1 cellular context compared by ENCODE assay signal in the genomic region with DNA sequence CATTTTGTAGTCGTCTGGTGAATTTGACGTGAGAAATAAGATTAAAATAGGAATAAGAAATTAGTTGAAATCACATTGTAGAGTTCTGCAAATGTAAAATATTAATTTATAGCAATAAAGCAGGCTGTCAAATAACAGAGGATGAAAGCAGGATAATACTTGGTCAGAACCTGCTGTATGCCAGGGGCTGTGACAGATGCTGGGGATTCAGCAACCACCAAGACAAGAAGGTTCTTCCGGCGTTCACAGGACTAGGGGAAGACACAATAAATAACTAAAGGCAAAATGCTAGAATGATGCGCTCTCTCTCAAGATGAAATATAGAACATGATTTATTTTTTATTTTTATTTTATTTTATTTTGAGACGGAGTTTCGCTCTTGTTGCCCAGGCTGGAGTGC.
TF ChIP-seq lines count a peak whose summit lies in the region.

No MANE protein-coding gene starts in this region.

TF ChIP-seq in K562, 482 proteins besides CTCF, POLR2A, EP300 and RAD21 (continued from another document):
- TF ChIP-seq, protein P1, sequence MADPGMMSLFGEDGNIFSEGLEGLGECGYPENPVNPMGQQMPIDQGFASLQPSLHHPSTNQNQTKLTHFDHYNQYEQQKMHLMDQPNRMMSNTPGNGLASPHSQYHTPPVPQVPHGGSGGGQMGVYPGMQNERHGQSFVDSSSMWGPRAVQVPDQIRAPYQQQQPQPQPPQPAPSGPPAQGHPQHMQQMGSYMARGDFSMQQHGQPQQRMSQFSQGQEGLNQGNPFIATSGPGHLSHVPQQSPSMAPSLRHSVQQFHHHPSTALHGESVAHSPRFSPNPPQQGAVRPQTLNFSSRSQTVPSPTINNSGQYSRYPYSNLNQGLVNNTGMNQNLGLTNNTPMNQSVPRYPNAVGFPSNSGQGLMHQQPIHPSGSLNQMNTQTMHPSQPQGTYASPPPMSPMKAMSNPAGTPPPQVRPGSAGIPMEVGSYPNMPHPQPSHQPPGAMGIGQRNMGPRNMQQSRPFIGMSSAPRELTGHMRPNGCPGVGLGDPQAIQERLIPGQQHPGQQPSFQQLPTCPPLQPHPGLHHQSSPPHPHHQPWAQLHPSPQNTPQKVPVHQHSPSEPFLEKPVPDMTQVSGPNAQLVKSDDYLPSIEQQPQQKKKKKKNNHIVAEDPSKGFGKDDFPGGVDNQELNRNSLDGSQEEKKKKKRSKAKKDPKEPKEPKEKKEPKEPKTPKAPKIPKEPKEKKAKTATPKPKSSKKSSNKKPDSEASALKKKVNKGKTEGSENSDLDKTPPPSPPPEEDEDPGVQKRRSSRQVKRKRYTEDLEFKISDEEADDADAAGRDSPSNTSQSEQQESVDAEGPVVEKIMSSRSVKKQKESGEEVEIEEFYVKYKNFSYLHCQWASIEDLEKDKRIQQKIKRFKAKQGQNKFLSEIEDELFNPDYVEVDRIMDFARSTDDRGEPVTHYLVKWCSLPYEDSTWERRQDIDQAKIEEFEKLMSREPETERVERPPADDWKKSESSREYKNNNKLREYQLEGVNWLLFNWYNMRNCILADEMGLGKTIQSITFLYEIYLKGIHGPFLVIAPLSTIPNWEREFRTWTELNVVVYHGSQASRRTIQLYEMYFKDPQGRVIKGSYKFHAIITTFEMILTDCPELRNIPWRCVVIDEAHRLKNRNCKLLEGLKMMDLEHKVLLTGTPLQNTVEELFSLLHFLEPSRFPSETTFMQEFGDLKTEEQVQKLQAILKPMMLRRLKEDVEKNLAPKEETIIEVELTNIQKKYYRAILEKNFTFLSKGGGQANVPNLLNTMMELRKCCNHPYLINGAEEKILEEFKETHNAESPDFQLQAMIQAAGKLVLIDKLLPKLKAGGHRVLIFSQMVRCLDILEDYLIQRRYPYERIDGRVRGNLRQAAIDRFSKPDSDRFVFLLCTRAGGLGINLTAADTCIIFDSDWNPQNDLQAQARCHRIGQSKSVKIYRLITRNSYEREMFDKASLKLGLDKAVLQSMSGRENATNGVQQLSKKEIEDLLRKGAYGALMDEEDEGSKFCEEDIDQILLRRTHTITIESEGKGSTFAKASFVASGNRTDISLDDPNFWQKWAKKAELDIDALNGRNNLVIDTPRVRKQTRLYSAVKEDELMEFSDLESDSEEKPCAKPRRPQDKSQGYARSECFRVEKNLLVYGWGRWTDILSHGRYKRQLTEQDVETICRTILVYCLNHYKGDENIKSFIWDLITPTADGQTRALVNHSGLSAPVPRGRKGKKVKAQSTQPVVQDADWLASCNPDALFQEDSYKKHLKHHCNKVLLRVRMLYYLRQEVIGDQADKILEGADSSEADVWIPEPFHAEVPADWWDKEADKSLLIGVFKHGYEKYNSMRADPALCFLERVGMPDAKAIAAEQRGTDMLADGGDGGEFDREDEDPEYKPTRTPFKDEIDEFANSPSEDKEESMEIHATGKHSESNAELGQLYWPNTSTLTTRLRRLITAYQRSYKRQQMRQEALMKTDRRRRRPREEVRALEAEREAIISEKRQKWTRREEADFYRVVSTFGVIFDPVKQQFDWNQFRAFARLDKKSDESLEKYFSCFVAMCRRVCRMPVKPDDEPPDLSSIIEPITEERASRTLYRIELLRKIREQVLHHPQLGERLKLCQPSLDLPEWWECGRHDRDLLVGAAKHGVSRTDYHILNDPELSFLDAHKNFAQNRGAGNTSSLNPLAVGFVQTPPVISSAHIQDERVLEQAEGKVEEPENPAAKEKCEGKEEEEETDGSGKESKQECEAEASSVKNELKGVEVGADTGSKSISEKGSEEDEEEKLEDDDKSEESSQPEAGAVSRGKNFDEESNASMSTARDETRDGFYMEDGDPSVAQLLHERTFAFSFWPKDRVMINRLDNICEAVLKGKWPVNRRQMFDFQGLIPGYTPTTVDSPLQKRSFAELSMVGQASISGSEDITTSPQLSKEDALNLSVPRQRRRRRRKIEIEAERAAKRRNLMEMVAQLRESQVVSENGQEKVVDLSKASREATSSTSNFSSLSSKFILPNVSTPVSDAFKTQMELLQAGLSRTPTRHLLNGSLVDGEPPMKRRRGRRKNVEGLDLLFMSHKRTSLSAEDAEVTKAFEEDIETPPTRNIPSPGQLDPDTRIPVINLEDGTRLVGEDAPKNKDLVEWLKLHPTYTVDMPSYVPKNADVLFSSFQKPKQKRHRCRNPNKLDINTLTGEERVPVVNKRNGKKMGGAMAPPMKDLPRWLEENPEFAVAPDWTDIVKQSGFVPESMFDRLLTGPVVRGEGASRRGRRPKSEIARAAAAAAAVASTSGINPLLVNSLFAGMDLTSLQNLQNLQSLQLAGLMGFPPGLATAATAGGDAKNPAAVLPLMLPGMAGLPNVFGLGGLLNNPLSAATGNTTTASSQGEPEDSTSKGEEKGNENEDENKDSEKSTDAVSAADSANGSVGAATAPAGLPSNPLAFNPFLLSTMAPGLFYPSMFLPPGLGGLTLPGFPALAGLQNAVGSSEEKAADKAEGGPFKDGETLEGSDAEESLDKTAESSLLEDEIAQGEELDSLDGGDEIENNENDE (IDR thresholded peaks at IDR 0.05; ENCODE audit: low read depth, low read length), result no peak
- TF ChIP-seq, protein P2, sequence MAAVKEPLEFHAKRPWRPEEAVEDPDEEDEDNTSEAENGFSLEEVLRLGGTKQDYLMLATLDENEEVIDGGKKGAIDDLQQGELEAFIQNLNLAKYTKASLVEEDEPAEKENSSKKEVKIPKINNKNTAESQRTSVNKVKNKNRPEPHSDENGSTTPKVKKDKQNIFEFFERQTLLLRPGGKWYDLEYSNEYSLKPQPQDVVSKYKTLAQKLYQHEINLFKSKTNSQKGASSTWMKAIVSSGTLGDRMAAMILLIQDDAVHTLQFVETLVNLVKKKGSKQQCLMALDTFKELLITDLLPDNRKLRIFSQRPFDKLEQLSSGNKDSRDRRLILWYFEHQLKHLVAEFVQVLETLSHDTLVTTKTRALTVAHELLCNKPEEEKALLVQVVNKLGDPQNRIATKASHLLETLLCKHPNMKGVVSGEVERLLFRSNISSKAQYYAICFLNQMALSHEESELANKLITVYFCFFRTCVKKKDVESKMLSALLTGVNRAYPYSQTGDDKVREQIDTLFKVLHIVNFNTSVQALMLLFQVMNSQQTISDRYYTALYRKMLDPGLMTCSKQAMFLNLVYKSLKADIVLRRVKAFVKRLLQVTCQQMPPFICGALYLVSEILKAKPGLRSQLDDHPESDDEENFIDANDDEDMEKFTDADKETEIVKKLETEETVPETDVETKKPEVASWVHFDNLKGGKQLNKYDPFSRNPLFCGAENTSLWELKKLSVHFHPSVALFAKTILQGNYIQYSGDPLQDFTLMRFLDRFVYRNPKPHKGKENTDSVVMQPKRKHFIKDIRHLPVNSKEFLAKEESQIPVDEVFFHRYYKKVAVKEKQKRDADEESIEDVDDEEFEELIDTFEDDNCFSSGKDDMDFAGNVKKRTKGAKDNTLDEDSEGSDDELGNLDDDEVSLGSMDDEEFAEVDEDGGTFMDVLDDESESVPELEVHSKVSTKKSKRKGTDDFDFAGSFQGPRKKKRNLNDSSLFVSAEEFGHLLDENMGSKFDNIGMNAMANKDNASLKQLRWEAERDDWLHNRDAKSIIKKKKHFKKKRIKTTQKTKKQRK (IDR thresholded peaks at IDR 0.05; ENCODE audit: borderline replicate concordance, low read depth, low read length), result no peak
- TF ChIP-seq, protein P3, sequence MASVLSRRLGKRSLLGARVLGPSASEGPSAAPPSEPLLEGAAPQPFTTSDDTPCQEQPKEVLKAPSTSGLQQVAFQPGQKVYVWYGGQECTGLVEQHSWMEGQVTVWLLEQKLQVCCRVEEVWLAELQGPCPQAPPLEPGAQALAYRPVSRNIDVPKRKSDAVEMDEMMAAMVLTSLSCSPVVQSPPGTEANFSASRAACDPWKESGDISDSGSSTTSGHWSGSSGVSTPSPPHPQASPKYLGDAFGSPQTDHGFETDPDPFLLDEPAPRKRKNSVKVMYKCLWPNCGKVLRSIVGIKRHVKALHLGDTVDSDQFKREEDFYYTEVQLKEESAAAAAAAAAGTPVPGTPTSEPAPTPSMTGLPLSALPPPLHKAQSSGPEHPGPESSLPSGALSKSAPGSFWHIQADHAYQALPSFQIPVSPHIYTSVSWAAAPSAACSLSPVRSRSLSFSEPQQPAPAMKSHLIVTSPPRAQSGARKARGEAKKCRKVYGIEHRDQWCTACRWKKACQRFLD (CRISPR knock-in tag; IDR thresholded peaks at IDR 0.05), result no peak
- TF ChIP-seq HCFC1 (IDR thresholded peaks at IDR 0.05; ENCODE audit: low read depth, low read length) (no peak), CBX1 (IDR thresholded peaks at IDR 0.05; ENCODE audit: low read depth) (no peak)
- TF ChIP-seq, protein P4, sequence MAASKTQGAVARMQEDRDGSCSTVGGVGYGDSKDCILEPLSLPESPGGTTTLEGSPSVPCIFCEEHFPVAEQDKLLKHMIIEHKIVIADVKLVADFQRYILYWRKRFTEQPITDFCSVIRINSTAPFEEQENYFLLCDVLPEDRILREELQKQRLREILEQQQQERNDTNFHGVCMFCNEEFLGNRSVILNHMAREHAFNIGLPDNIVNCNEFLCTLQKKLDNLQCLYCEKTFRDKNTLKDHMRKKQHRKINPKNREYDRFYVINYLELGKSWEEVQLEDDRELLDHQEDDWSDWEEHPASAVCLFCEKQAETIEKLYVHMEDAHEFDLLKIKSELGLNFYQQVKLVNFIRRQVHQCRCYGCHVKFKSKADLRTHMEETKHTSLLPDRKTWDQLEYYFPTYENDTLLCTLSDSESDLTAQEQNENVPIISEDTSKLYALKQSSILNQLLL (CRISPR knock-in tag; IDR thresholded peaks at IDR 0.05; ENCODE audit: borderline replicate concordance), result no peak
- TF ChIP-seq, protein P5, sequence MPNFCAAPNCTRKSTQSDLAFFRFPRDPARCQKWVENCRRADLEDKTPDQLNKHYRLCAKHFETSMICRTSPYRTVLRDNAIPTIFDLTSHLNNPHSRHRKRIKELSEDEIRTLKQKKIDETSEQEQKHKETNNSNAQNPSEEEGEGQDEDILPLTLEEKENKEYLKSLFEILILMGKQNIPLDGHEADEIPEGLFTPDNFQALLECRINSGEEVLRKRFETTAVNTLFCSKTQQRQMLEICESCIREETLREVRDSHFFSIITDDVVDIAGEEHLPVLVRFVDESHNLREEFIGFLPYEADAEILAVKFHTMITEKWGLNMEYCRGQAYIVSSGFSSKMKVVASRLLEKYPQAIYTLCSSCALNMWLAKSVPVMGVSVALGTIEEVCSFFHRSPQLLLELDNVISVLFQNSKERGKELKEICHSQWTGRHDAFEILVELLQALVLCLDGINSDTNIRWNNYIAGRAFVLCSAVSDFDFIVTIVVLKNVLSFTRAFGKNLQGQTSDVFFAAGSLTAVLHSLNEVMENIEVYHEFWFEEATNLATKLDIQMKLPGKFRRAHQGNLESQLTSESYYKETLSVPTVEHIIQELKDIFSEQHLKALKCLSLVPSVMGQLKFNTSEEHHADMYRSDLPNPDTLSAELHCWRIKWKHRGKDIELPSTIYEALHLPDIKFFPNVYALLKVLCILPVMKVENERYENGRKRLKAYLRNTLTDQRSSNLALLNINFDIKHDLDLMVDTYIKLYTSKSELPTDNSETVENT (CRISPR knock-in tag; IDR thresholded peaks at IDR 0.05), result no peak
TF ChIP-seq in K562: peak in this region for 0.
